Comparison of ENCODE assay signal across 15 cellular contexts in the genomic region with DNA sequence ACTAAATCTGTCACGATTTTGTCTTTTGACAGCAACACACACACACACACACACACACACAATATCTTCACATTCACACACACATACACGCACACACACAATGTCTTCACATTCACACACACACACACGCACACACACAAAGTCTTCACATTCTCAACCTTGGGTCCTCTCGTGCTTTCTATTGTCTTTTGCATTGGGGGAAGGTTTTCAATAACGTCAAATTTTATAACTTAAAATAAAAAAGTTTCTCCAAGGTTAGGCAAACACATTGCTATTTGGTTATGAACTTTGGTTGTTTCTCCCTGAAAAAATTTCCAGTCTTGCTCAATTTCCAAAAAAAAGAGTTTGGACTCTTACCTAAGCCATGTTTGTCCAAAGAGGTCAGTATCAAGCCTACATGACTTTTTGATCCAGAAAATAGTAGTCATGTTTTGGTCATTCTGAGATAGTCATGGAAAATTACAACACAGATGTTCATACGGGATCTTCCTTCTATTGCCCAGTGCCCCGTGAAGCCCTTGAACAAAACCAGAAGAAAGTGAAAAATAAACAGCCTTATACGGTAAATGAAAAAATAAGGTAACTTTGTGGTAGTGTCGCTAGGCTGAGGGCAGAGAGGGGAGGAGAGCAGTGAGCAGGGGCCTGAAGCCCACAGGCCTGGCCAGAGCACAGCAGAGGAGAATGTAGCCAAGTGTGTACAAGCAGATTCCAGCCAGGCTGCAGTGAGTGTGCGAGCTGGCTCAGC.
DNase-seq lines count a peak whose midpoint lies in the region; ATAC-seq and TF ChIP-seq lines count a peak whose summit lies in the region.
"Had no signal": no experiment of that assay in that cellular context is flagged by ENCODE, and none has a peak within 500 bp of the region (broad histone marks: within the 10 kb centered on the region; RNA-seq: fewer than 3 reads in every experiment).

No MANE protein-coding gene starts in this region.

- no peak for TF ChIP-seq CTCF in foreskin fibroblast (IDR thresholded peaks at IDR 0.05; ENCODE audit: low read depth, low read length)
- TF ChIP-seq CTCF in ovary (IDR thresholded peaks at IDR 0.05) = peak in 1 of 3 donors; percentile 19

- no peaks in the 10 kb centered on the region for H3K27me3 ChIP-seq in ovary
- H3K27me3 ChIP-seq: SJSA1 had no signal

- TF ChIP-seq EP300 in ovary (IDR thresholded peaks at IDR 0.05) = peak; percentile 77

- peak overlapping the region; percentile 37 to 92 for H3K27ac ChIP-seq in ovary
- H3K27ac ChIP-seq: prostate gland, SJSA1 had no signal

- H3K9me3 ChIP-seq in ovary = no peaks in the 10 kb centered on the region
- H3K9me3 ChIP-seq: prostate gland, SJSA1 had no signal

- peak; percentile 23 for TF ChIP-seq POLR2A in ovary (IDR thresholded peaks at IDR 0.05)

- WGBS in ovary, 3 donors = 29 to 41% (median 31%) methylated on average over 10 of the region's 10 CpGs

- intact Hi-C loops in Right ventricle myocardium inferior (cut with DNase I) (loop anchor here (5.0 to 10.0 kb wide), 2 partner anchors 356 to 538 kb away; no protein-coding TSS in a partner anchor), cardiac septum (cut with DNase I) (loop anchor here (5.0 kb wide), 2 partner anchors 83 to 538 kb away; no protein-coding TSS in a partner anchor), ovary (cut with DNase I) (no loop called here)

- H3K4me3 ChIP-seq in foreskin fibroblast (ENCODE audit: low read depth in 1 of 2, low read length in 2 of 2) (no peak overlapping the region), ovary (no peak overlapping the region)
- H3K4me3 ChIP-seq: dorsolateral prefrontal cortex, prostate gland, SJSA1 had no signal

- H3K4me1 ChIP-seq in ovary (ENCODE audit: insufficient read depth) = peaks cover 15% of the 10 kb centered on the region
- H3K4me1 ChIP-seq: prostate gland, SJSA1 had no signal

- peak; percentile 89 for ATAC-seq in Right ventricle myocardium inferior
- no peak for ATAC-seq in GM18907 (IDR thresholded peaks at IDR 0.05; ENCODE audit: unreplicated experiment)
- no peak for ATAC-seq in HG03521 (IDR thresholded peaks at IDR 0.05; ENCODE audit: unreplicated experiment)
- ATAC-seq: HCT116 had no signal

- DNase-seq in Right ventricle myocardium inferior (ENCODE audit: missing footprints) (no peak), cardiac septum (ENCODE audit: low spot score) (no peak), foreskin fibroblast (peak; percentile 54 to 67), ovary (peak; percentile 63 to 76 (median 71)), dedifferentiated amniotic fluid mesenchymal stem cell (ENCODE audit: extremely low spot score) (no peak)
- DNase-seq in activated T-cell treated with anti-CD3 and anti-CD28 coated beads, Interleukin-2, amount 50 U/mL, for 1 hour = no peak
- DNase-seq: DMS53, NCI-H1436, NCI-H82 had no signal

- H3K36me3 ChIP-seq in ovary = no peaks in the 10 kb centered on the region
- H3K36me3 ChIP-seq: prostate gland, SJSA1 had no signal

Comparison
In these comparisons a context has a peak if more than half of its experiments do, and no peak if none do; other contexts are left out.
1. DNase-seq: peak in foreskin fibroblast (2 of 2) and ovary (5 of 5); none in Right ventricle myocardium inferior (single experiment), cardiac septum (single experiment), dedifferentiated amniotic fluid mesenchymal stem cell (single experiment) and activated T-cell treated with anti-CD3 and anti-CD28 coated beads, Interleukin-2, amount 50 U/mL, for 1 hour (single experiment).
2. intact Hi-C loops: an anchor here in Right ventricle myocardium inferior (5.0 to 10.0 kb wide) and cardiac septum (5.0 kb wide); none called in ovary.